ENCODE assay signal across 8 cellular contexts in the genomic region with DNA sequence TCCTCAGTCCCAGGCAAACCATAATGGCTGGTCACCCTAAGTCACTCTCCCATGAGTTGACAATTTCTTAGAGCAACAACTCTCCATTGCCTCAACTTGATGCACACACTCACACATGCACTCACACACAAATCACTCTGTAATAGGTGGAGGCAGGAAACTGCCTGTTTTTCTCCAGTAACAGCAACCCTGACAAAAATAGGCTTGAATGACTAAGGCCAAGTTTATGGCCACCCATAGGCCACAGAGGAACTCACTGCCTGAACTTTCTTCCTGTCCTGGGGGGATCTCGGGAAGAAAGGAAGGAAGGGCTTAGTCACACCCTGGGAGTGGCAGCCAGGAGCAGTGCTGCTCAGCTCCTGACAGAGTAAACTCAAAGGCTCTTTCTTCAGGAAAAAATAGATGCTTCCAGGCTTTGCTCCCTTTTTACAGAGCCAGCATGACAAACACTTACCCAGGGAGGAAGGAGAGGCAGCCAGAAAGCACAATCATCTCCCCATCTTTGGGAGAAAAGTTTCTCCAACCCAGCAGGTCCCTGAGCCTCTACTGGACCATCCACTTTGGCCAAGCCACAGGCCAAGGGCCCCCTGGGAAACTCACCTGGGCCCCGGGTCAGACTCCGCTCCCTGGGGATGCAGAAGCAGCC. TPM values are rescaled to one million over a fixed set of nuclear protein-coding genes. Genes with fewer than 3 reads are reported as not detected.
A peak's percentile ranks its signal among the peaks of the same experiment; 100 is the strongest.
DNase-seq lines count a peak whose midpoint lies in the region; ATAC-seq and TF ChIP-seq lines count a peak whose summit lies in the region.

No MANE protein-coding gene starts in this region.

- H3K36me3 ChIP-seq in hepatocyte (replicated peaks; ENCODE audit: insufficient read depth, low read depth) (no peaks in the 10 kb centered on the region), stomach (no peaks in the 10 kb centered on the region)

- H3K27me3 ChIP-seq in hepatocyte (no peaks in the 10 kb centered on the region), stomach (no peaks in the 10 kb centered on the region)

- H3K9me3 ChIP-seq in hepatocyte (ENCODE audit: low read depth) (no peaks in the 10 kb centered on the region), stomach (peaks cover 0 to 5% (median 0%) of the 10 kb centered on the region in 4 donors)

- no peak for TF ChIP-seq EP300 in stomach (IDR thresholded peaks at IDR 0.05)

- no peak overlapping the region for H3K4me3 ChIP-seq in hepatocyte
- H3K4me3 ChIP-seq in stomach = no peak overlapping the region

- ATAC-seq in HG02970 (IDR thresholded peaks at IDR 0.05; ENCODE audit: low FRiP score, unreplicated experiment) = no peak

- H3K4me1 ChIP-seq in hepatocyte (ENCODE audit: insufficient read depth) (peaks cover 9% of the 10 kb centered on the region), stomach (peaks cover 0 to 19% (median 7%) of the 10 kb centered on the region in 4 donors)

- peak; percentile 64 for DNase-seq in HK-2 (ENCODE audit: unreplicated experiment)
- peak; percentile 69 for DNase-seq in hepatocyte (ENCODE audit: low spot score)
- DNase-seq in stomach = no peak
- DNase-seq in RPMI8226 = no peak
- DNase-seq in mesenteric fat pad (ENCODE audit: low spot score) = no peak
- no peak for DNase-seq in NCI-H1092 (lab: John Stamatoyannopoulos, UW)

- H3K27ac ChIP-seq in angular gyrus (ENCODE audit: low read depth, low read length) (peak overlapping the region; percentile 96), hepatocyte (peak overlapping the region; percentile 79), stomach (peak overlapping the region; percentile 9 to 63 (median 41))

- 66% methylated on average over 3 of the region's 3 CpGs for WGBS in hepatocyte (ENCODE audit: low lambda C conversion rate, missing lambda C conversion rate)
- WGBS in stomach, 5 donors = 41 to 53% (median 46%) methylated on average over 3 of the region's 3 CpGs

- H2AFZ ChIP-seq in hepatocyte = no peak overlapping the region

- peak overlapping the region; percentile 41 for H3K4me2 ChIP-seq in hepatocyte

- H3K9me2 ChIP-seq in hepatocyte (replicated peaks; ENCODE audit: insufficient read depth) = no peaks in the 10 kb centered on the region

- TF ChIP-seq CTCF in hepatocyte (IDR thresholded peaks at IDR 0.05; ENCODE audit: poor library complexity) (no peak), stomach (IDR thresholded peaks at IDR 0.05) (no peak)

- intact Hi-C loops in stomach (cut with DNase I; ENCODE audit: low total_unique reads) = no loop called here

- H3K79me2 ChIP-seq in hepatocyte = no peaks in the 10 kb centered on the region

- no peak for TF ChIP-seq POLR2A in stomach (IDR thresholded peaks at IDR 0.05)

- H4K20me1 ChIP-seq in hepatocyte (ENCODE audit: insufficient read depth, poor library complexity, severe bottlenecking) = no peaks in the 10 kb centered on the region

RNA-seq across cellular contexts. Expression of a gene that starts 0.4 kb away (rescaled TPM):
- 3.5 and 3.8 TPM in 2 replicates for total RNA-seq in hepatocyte
- polyA plus RNA-seq in hepatocyte = 1.3 and 2.2 TPM in 2 replicates
- 1 to 10 TPM in 1 of 5 donors, under 1 TPM in 3, not detected in 1; under 0.01 to 3.1 (median 0.44) TPM for total RNA-seq in stomach
- polyA plus RNA-seq in stomach = under 1 TPM; 0.06 to 0.75 (median 0.46) TPM
- total RNA-seq in mesenteric fat pad = 0.64 TPM

Comparison
In these comparisons a context has a peak if more than half of its experiments do, and no peak if none do; other contexts are left out.
1. DNase-seq: peak in HK-2 (single experiment) and hepatocyte (single experiment); none in stomach (single experiment), RPMI8226 (single experiment), mesenteric fat pad (single experiment) and NCI-H1092 (single experiment).
2. H3K27ac ChIP-seq: peak in every context shown above with its lines; median percentile 96 in angular gyrus; 79 in hepatocyte; 41 in stomach.